27 cellular contexts compared by ENCODE assay signal in the genomic region with DNA sequence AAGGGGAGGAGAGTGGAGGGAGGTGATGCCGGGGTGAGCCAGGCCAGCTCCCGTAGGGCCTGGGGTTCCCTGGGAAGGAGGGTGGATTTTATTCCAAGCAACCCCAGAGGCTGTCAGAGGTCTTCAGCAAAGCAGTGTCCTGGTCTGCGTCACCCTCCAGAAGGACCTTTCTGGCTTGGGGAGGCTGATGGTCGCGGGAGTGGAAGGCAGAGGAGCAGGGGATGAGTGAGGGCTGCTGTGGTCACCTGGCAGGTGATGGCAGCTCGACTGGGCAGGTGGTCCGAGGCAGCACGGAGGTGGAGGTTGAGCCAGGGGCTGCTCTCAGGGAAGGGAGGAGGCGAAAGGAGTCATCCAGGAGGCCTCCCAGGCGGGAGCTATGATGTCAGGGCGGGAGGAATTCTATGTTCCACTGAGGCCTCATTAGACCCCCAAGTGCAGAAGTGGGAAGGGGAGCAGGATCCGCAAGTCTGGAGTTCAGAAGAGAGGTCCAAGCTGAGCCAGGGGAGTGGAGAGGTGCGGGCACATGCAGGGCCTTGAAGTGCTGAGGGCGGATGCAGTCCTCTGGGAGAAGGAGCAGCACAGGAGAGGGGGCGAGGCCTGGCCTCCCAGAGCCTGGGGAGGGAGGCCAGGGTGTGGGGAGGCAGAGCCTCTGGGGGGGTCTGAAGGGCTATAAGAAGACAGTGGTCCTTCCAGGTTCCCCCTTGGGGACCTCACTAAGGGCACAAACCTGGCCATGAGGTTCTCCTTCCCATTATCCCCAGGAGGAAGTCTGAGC. TPM values are rescaled to one million over a fixed set of nuclear protein-coding genes. Genes with fewer than 3 reads are reported as not detected.
A peak's percentile ranks its signal among the peaks of the same experiment; 100 is the strongest.
DNase-seq lines count a peak whose midpoint lies in the region; FAIRE-seq and TF ChIP-seq lines count a peak whose summit lies in the region.
"Had no signal": no experiment of that assay in that cellular context is flagged by ENCODE, and none has a peak within 500 bp of the region (broad histone marks: within the 10 kb centered on the region; RNA-seq: fewer than 3 reads in every experiment).

No MANE protein-coding gene starts in this region.

- no peaks in the 10 kb centered on the region for H3K79me2 ChIP-seq in astrocyte (ENCODE audit: insufficient read depth, low read length)

- H2BK120ac ChIP-seq in neuronal stem cell (ENCODE audit: low read depth, low read length): no peak overlapping the region

- H3K27ac ChIP-seq in astrocyte (ENCODE audit: low read depth, low read length) (no peak overlapping the region), neuronal stem cell (replicated peaks; ENCODE audit: low read length) (no peak overlapping the region)
- H3K27ac ChIP-seq: breast epithelium, coronary artery, esophagus squamous epithelium, prostate gland, suprapubic skin had no signal

- H3K9me3 ChIP-seq in astrocyte (ENCODE audit: insufficient read depth, low read depth, low read length) (no peaks in the 10 kb centered on the region), neuronal stem cell (replicated peaks in 1 of 2; ENCODE audit: control insufficient read depth in 2 of 2, insufficient read depth in 1 of 2, low read depth in 1 of 2, low read length in 2 of 2) (no peaks in the 10 kb centered on the region)
- H3K9me3 ChIP-seq: breast epithelium, Caco-2, esophagus squamous epithelium, prostate gland, suprapubic skin had no signal

- peaks cover 2% of the 10 kb centered on the region for H3K79me1 ChIP-seq in neuronal stem cell (ENCODE audit: low read depth, low read length)

- H3K36me3 ChIP-seq in H7 (replicated peaks; ENCODE audit: control insufficient read depth, insufficient read depth, low read length) (no peaks in the 10 kb centered on the region), astrocyte (ENCODE audit: insufficient read depth, low read length) (peaks cover 3% of the 10 kb centered on the region), neuronal stem cell (replicated peaks in 1 of 2; ENCODE audit: control insufficient read depth in 2 of 2, insufficient read depth in 2 of 2, low read length in 2 of 2) (peaks cover 8 to 31% of the 10 kb centered on the region in 2 donors)
- H3K36me3 ChIP-seq: breast epithelium, prostate gland had no signal

- peaks cover 4% of the 10 kb centered on the region for H3K36me3 Mint-ChIP-seq in T-helper 2 cell treated with Interferon-gamma antibody and Interleukin-4, amounts not matched to agents 5 μg/mL and 100 μg/mL, for 36 hours (ENCODE audit: low read depth)
- peaks cover 21% of the 10 kb centered on the region for H3K36me3 Mint-ChIP-seq in astrocyte (ENCODE audit: low read depth, unreplicated experiment)

- H2BK12ac ChIP-seq in neuronal stem cell (ENCODE audit: low read length): no peak overlapping the region

- H3K4me3 Mint-ChIP-seq in T-helper 2 cell treated with Interferon-gamma antibody and Interleukin-4, amounts not matched to agents 5 μg/mL and 100 μg/mL, for 36 hours: no peak overlapping the region
- H3K4me3 Mint-ChIP-seq in astrocyte (ENCODE audit: unreplicated experiment): peak overlapping the region; percentile 12
- H3K4me3 Mint-ChIP-seq: nephron progenitor cell had no signal

- no peaks in the 10 kb centered on the region for H3K4me1 ChIP-seq in astrocyte (ENCODE audit: insufficient read depth, low read length)
- H3K4me1 ChIP-seq in neuronal stem cell (ENCODE audit: control insufficient read depth in 2 of 2, insufficient read depth in 1 of 2, low read depth in 1 of 2, low read length in 2 of 2): no peaks in the 10 kb centered on the region
- H3K4me1 ChIP-seq: breast epithelium, Caco-2, esophagus squamous epithelium, prostate gland, suprapubic skin had no signal

- H2AK5ac ChIP-seq in neuronal stem cell (ENCODE audit: low read depth, low read length): no peak overlapping the region

- WGBS in neuronal stem cell (ENCODE audit: extremely low coverage in 2 of 2, insufficient read length in 2 of 2, insufficient replicate concordance in 1 of 2), 2 donors: no CpG with 5 or more reads among the region's 15 CpGs

- H3K18ac ChIP-seq in neuronal stem cell (ENCODE audit: low read length): peak overlapping the region; percentile 28

- DNase-seq in T-helper 2 cell treated with Interferon-gamma antibody and Interleukin-4, amounts not matched to agents 5 μg/mL and 100 μg/mL, for 36 hours (ENCODE audit: low spot score): no peak
- no peak for DNase-seq in T-helper 2 cell
- DNase-seq in H7: peak; percentile 36
- no peak for DNase-seq in astrocyte (ENCODE audit: low read depth)
- DNase-seq in neuronal stem cell (ENCODE audit: low spot score): no peak
- no peak for DNase-seq in HTR-8/SVneo (ENCODE audit: insufficient read length, low spot score)
- DNase-seq in activated CD4-positive, alpha-beta T cell treated with anti-CD3 and anti-CD28 coated beads, Interleukin-2, amount 50 U/mL, for 1 hour: no peak
- DNase-seq in NCI-H748 (lab: John Stamatoyannopoulos, UW; ENCODE audit: unreplicated experiment): no peak
- DNase-seq: 8988T; activated CD4-positive, alpha-beta T cell treated with anti-CD3 and anti-CD28 coated beads, Interleukin-2, amount 50 U/mL, for 4 hours; Caco-2; DND-41; esophagus squamous epithelium; GOT3; hypothalamus; Kasumi-1; left ventricle myocardium superior; NCI-H187; NCI-H526 treated with DMSO at 0.1 percent for 48 hours; nephron progenitor cell; RPMI8226 had no signal

- no peak overlapping the region for H4K91ac ChIP-seq in neuronal stem cell (ENCODE audit: low read depth, low read length, poor library complexity)

- no peak overlapping the region for H3K4ac ChIP-seq in neuronal stem cell (ENCODE audit: low read length)

- no peak overlapping the region for H2AFZ ChIP-seq in astrocyte (ENCODE audit: low read depth, low read length)
- no peak overlapping the region for H2AFZ ChIP-seq in neuronal stem cell (ENCODE audit: low read length)

- H3K4me1 Mint-ChIP-seq in T-helper 2 cell treated with Interferon-gamma antibody and Interleukin-4, amounts not matched to agents 5 μg/mL and 100 μg/mL, for 36 hours (ENCODE audit: low read depth): peaks cover 7% of the 10 kb centered on the region
- H3K4me1 Mint-ChIP-seq in astrocyte (ENCODE audit: low read depth, unreplicated experiment): peaks cover 4% of the 10 kb centered on the region

- H4K20me1 ChIP-seq in astrocyte (ENCODE audit: insufficient read depth, low read length): no peaks in the 10 kb centered on the region

- H3K27ac Mint-ChIP-seq in T-helper 2 cell treated with Interferon-gamma antibody and Interleukin-4, amounts not matched to agents 5 μg/mL and 100 μg/mL, for 36 hours: peak overlapping the region; percentile 42
- peak overlapping the region; percentile 41 for H3K27ac Mint-ChIP-seq in astrocyte (ENCODE audit: unreplicated experiment)
- H3K27ac Mint-ChIP-seq: nephron progenitor cell had no signal

- no peaks in the 10 kb centered on the region for H3K9me3 Mint-ChIP-seq in T-helper 2 cell treated with Interferon-gamma antibody and Interleukin-4, amounts not matched to agents 5 μg/mL and 100 μg/mL, for 36 hours
- H3K9me3 Mint-ChIP-seq in astrocyte (ENCODE audit: unreplicated experiment): no peaks in the 10 kb centered on the region
- H3K9me3 Mint-ChIP-seq: nephron progenitor cell had no signal

- no peak overlapping the region for H3K23ac ChIP-seq in neuronal stem cell (ENCODE audit: low read depth, low read length, poor library complexity)

- H2BK15ac ChIP-seq in neuronal stem cell (ENCODE audit: low read length): no peak overlapping the region

- H3K9ac ChIP-seq in astrocyte (ENCODE audit: low read length): no peak overlapping the region
- no peak overlapping the region for H3K9ac ChIP-seq in neuronal stem cell (ENCODE audit: low read depth, low read length, poor library complexity)

- H3K14ac ChIP-seq in neuronal stem cell (ENCODE audit: low read length): no peak overlapping the region

- H3K4me3 ChIP-seq in H7 (ENCODE audit: insufficient read depth, low read depth, low read length) (no peak overlapping the region), astrocyte (ENCODE audit: insufficient read depth, low read depth, low read length) (no peak overlapping the region), neuronal stem cell (ENCODE audit: low read length in 2 of 2) (no peak overlapping the region)
- H3K4me3 ChIP-seq: breast epithelium, coronary artery, esophagus squamous epithelium, prostate gland, suprapubic skin had no signal

- H3K4me2 ChIP-seq in astrocyte (ENCODE audit: low read length) (no peak overlapping the region), neuronal stem cell (ENCODE audit: insufficient read depth, low read length, poor library complexity, severe bottlenecking) (no peak overlapping the region)

- peak overlapping the region; percentile 17 for H4K8ac ChIP-seq in neuronal stem cell (ENCODE audit: low read depth, low read length)

- FAIRE-seq in astrocyte (lab: Jason Lieb, UNC) (no peak), HTR-8/SVneo (lab: Jason Lieb, UNC) (no peak)
- FAIRE-seq: frontal cortex had no signal

- TF ChIP-seq CTCF in astrocyte (IDR thresholded peaks at IDR 0.05; ENCODE audit: insufficient read depth, low read depth, low read length): no peak

- no peaks in the 10 kb centered on the region for H3K27me3 Mint-ChIP-seq in T-helper 2 cell treated with Interferon-gamma antibody and Interleukin-4, amounts not matched to agents 5 μg/mL and 100 μg/mL, for 36 hours (ENCODE audit: low read depth)
- H3K27me3 Mint-ChIP-seq in astrocyte (ENCODE audit: low read depth, unreplicated experiment): no peaks in the 10 kb centered on the region

- H3K27me3 ChIP-seq in H7 (ENCODE audit: control insufficient read depth, insufficient read depth, low read length): no peaks in the 10 kb centered on the region
- no peaks in the 10 kb centered on the region for H3K27me3 ChIP-seq in astrocyte (ENCODE audit: insufficient read depth, low read length)
- H3K27me3 ChIP-seq in neuronal stem cell (ENCODE audit: control insufficient read depth in 3 of 3, insufficient read depth in 3 of 3, low read depth in 1 of 3, low read length in 3 of 3): no peaks in the 10 kb centered on the region
- H3K27me3 ChIP-seq: breast epithelium, esophagus squamous epithelium, suprapubic skin had no signal

- peak overlapping the region; percentile 66 for H2BK5ac ChIP-seq in neuronal stem cell (ENCODE audit: low read length)

RNA-seq across cellular contexts. Expression of a gene that starts 33.3 kb away (rescaled TPM):
- total RNA-seq in H7 (2014; rRNA removed; shearing (Covaris generic)): 0.07 and 0.81 TPM in 2 replicates
- total RNA-seq in astrocyte: 0.34 and 0.84 TPM in 2 replicates
- polyA plus RNA-seq in neuronal stem cell (2013, experiment 1 of 2): 0.03 TPM
- 0.04 TPM for polyA plus RNA-seq in neuronal stem cell (2013, experiment 2 of 2)
- total RNA-seq: left ventricle myocardium superior, SK-MEL-5 had no signal

RNA-seq across cellular contexts. Expression of a gene that starts 51.8 kb away (rescaled TPM):
- total RNA-seq in H7 (2014; rRNA removed; shearing (Covaris generic)): 185 and 193 TPM in 2 replicates
- total RNA-seq in astrocyte: 240 and 245 TPM in 2 replicates
- polyA plus RNA-seq in neuronal stem cell (2013, experiment 1 of 2): 139 TPM
- polyA plus RNA-seq in neuronal stem cell (2013, experiment 2 of 2): 155 TPM
